ENCODE assay signal across 8 cellular contexts in genomic region chr9:38170763-38171537, GRCh38.
DNase-seq lines count a peak whose midpoint lies in the region; ATAC-seq and TF ChIP-seq lines count a peak whose summit lies in the region.
"Not testable (repeated sequence)": the region's sequence is repeated elsewhere in the genome, so short reads cannot be mapped to it uniquely, and the experiment has no call there.

No MANE protein-coding gene starts in this region.

- not testable (repeated sequence) for H3K27me3 ChIP-seq in suprapubic skin

- not testable (repeated sequence) for H3K27ac ChIP-seq in RWPE1
- H3K27ac ChIP-seq in suprapubic skin, result peak overlapping the region; percentile 39

- peaks cover 12% of the 10 kb centered on the region for H3K9me3 ChIP-seq in suprapubic skin

- H3K4me1 ChIP-seq in suprapubic skin, result not testable (repeated sequence)

- ATAC-seq in activated T-cell treated with anti-CD3 and anti-CD28 coated beads, Interleukin-2, amount 50 U/mL, for 72 hours (replicated peaks in 1 of 2), result peak; percentile 25 to 47

- H3K4me3 Mint-ChIP-seq in activated T-cell treated with anti-CD3 and anti-CD28 coated beads, Interleukin-2, amount 50 U/mL, for 72 hours, result not testable (repeated sequence)

- H3K4me3 ChIP-seq in choroid plexus epithelial cell (ENCODE audit: low read depth, low read length); foreskin fibroblast (ENCODE audit: low read depth in 1 of 2, low read length in 2 of 2); suprapubic skin: not testable (repeated sequence)

- CTCF ChIA-PET in RWPE1 (lab: Yijun Ruan, JAX), result interaction anchor here (1.1 kb wide), 1 partner anchor 65 kb away, joined by 4 read pairs; no protein-coding TSS in a partner anchor

- peaks cover 13 to 15% of the 10 kb centered on the region in 2 donors for H3K36me3 Mint-ChIP-seq in activated T-cell treated with anti-CD3 and anti-CD28 coated beads, Interleukin-2, amount 50 U/mL, for 72 hours (ENCODE audit: insufficient read depth in 2 of 2)

- DNase-seq in EL (peak; percentile 58), HT1080 (ENCODE audit: low read depth) (peak; percentile 96), RWPE1 (ENCODE audit: low spot score) (peak; percentile 84), choroid plexus epithelial cell (ENCODE audit: low read depth) (peak; percentile 42), foreskin fibroblast (peak; percentile 39 to 60), non-pigmented ciliary epithelial cell (ENCODE audit: low read depth) (peak; percentile 22)
- DNase-seq in activated T-cell treated with anti-CD3 and anti-CD28 coated beads, Interleukin-2, amount 50 U/mL, for 72 hours, result peak; percentile 14 to 15
- DNase-seq in suprapubic skin (ENCODE audit: low spot score in 2 of 2), result not testable (repeated sequence)

- not testable (repeated sequence) for H3K4me1 Mint-ChIP-seq in activated T-cell treated with anti-CD3 and anti-CD28 coated beads, Interleukin-2, amount 50 U/mL, for 72 hours (ENCODE audit: low read depth)

- not testable (repeated sequence) for H3K27ac Mint-ChIP-seq in activated T-cell treated with anti-CD3 and anti-CD28 coated beads, Interleukin-2, amount 50 U/mL, for 72 hours

- not testable (repeated sequence) for TF ChIP-seq POLR2A in suprapubic skin (IDR thresholded peaks at IDR 0.05)

- H3K27me3 Mint-ChIP-seq in activated T-cell treated with anti-CD3 and anti-CD28 coated beads, Interleukin-2, amount 50 U/mL, for 72 hours (ENCODE audit: low read depth), result peaks cover 12% of the 10 kb centered on the region

- not testable (repeated sequence) for TF ChIP-seq EP300 in suprapubic skin (IDR thresholded peaks at IDR 0.05)

- peaks cover 12 to 15% of the 10 kb centered on the region in 2 donors for H3K9me3 Mint-ChIP-seq in activated T-cell treated with anti-CD3 and anti-CD28 coated beads, Interleukin-2, amount 50 U/mL, for 72 hours

- POLR2A ChIA-PET in RWPE1 (lab: Yijun Ruan, JAX; ENCODE audit: low non-redundant PET), result not testable (repeated sequence)

- not testable (repeated sequence) for H3K36me3 ChIP-seq in suprapubic skin

- WGBS in suprapubic skin, result 80% methylated on average over 9 of the region's 9 CpGs

- not testable (repeated sequence) for TF ChIP-seq CTCF in RWPE1 (conservative IDR thresholded peaks at IDR 0.05; ENCODE audit: low read depth); choroid plexus epithelial cell (conservative IDR thresholded peaks at IDR 0.05; ENCODE audit: low read depth, low read length); foreskin fibroblast (IDR thresholded peaks at IDR 0.05; ENCODE audit: low read depth, low read length); suprapubic skin (IDR thresholded peaks at IDR 0.05)
